ENCODE assay signal across 13 cellular contexts in genomic region chr12:124653169-124653931, GRCh38.
DNase-seq lines count a peak whose midpoint lies in the region; ATAC-seq, FAIRE-seq and TF ChIP-seq lines count a peak whose summit lies in the region.
"Had no signal": no experiment of that assay in that cellular context is flagged by ENCODE, and none has a peak within 500 bp of the region (broad histone marks: within the 10 kb centered on the region; RNA-seq: fewer than 3 reads in every experiment).

No MANE protein-coding gene starts in this region.

- H3K79me1 ChIP-seq in neuronal stem cell (ENCODE audit: low read depth, low read length) = no peaks in the 10 kb centered on the region

- no peaks in the 10 kb centered on the region for H4K20me1 ChIP-seq in endothelial cell of umbilical vein (replicated peaks; ENCODE audit: control insufficient read depth, extremely low read depth, insufficient read depth, low read length)

- H3K9me3 ChIP-seq in endothelial cell of umbilical vein (replicated peaks; ENCODE audit: control insufficient read depth, insufficient read depth, low read length) (no peaks in the 10 kb centered on the region), neuronal stem cell (replicated peaks in 1 of 2; ENCODE audit: control insufficient read depth in 2 of 2, insufficient read depth in 1 of 2, low read depth in 1 of 2, low read length in 2 of 2) (peaks cover 6 to 16% of the 10 kb centered on the region in 2 donors)

- H2BK12ac ChIP-seq in neuronal stem cell (ENCODE audit: low read length) = no peak overlapping the region

- H3K9ac ChIP-seq in endothelial cell of umbilical vein (replicated peaks; ENCODE audit: extremely low read depth, insufficient read depth, low read length) = peak overlapping the region; percentile 33
- H3K9ac ChIP-seq in neuronal stem cell (ENCODE audit: low read depth, low read length, poor library complexity) = no peak overlapping the region

- peak; percentile 66 for FAIRE-seq in endothelial cell of umbilical vein (lab: Jason Lieb, UNC)
- FAIRE-seq: frontal cortex, GM12878 had no signal

- H3K27ac ChIP-seq in endothelial cell of umbilical vein (ENCODE audit: insufficient read depth, low read depth, low read length) (peak overlapping the region; percentile 21), neuronal stem cell (replicated peaks; ENCODE audit: low read length) (no peak overlapping the region)

- peaks cover 51% of the 10 kb centered on the region for H3K4me1 ChIP-seq in endothelial cell of umbilical vein (ENCODE audit: control insufficient read depth, extremely low read depth, insufficient read depth, low read length)
- peaks cover 7 to 19% of the 10 kb centered on the region in 2 donors for H3K4me1 ChIP-seq in neuronal stem cell (ENCODE audit: control insufficient read depth in 2 of 2, insufficient read depth in 1 of 2, low read depth in 1 of 2, low read length in 2 of 2)

- H2AFZ ChIP-seq in endothelial cell of umbilical vein (ENCODE audit: low read depth, low read length) (peak overlapping the region; percentile 88), neuronal stem cell (ENCODE audit: low read length) (no peak overlapping the region)

- peaks cover 78% of the 10 kb centered on the region for H3K4me1 Mint-ChIP-seq in CD14-positive monocyte
- no peaks in the 10 kb centered on the region for H3K4me1 Mint-ChIP-seq in activated T-cell treated with anti-CD3 and anti-CD28 coated beads, Interleukin-2, amount 50 U/mL, for 72 hours (ENCODE audit: low read depth)
- H3K4me1 Mint-ChIP-seq: activated CD4-positive, alpha-beta T cell treated with anti-CD3 and anti-CD28 coated beads for 36 hours had no signal

- H2BK5ac ChIP-seq in neuronal stem cell (ENCODE audit: low read length) = no peak overlapping the region

- peaks cover 6 to 15% (median 11%) of the 10 kb centered on the region in 7 donors for H3K9me3 Mint-ChIP-seq in CD14-positive monocyte
- H3K9me3 Mint-ChIP-seq in activated T-cell treated with anti-CD3 and anti-CD28 coated beads, Interleukin-2, amount 50 U/mL, for 72 hours = peaks cover under 1 to 8% of the 10 kb centered on the region in 2 donors

- H3K14ac ChIP-seq in neuronal stem cell (ENCODE audit: low read length) = no peak overlapping the region

- TF ChIP-seq POLR2A in endothelial cell of umbilical vein (IDR thresholded peaks at IDR 0.05; ENCODE audit: low read depth, low read length) = no peak

- H3K36me3 Mint-ChIP-seq in CD14-positive monocyte = peaks cover 7 to 10% of the 10 kb centered on the region in 2 donors
- H3K36me3 Mint-ChIP-seq in activated T-cell treated with anti-CD3 and anti-CD28 coated beads, Interleukin-2, amount 50 U/mL, for 72 hours (ENCODE audit: insufficient read depth in 2 of 2) = peaks cover under 1 to 9% of the 10 kb centered on the region in 2 donors

- no TSS peak for BruUV-seq in endothelial cell of umbilical vein (replicated peaks; lab: Mats Ljungman, UMichigan)

- no peak overlapping the region for H3K4ac ChIP-seq in neuronal stem cell (ENCODE audit: low read length)

- H3K27me3 ChIP-seq in endothelial cell of umbilical vein (ENCODE audit: control insufficient read depth in 2 of 2, insufficient read depth in 2 of 2, low read length in 2 of 2) (no peaks in the 10 kb centered on the region), neuronal stem cell (ENCODE audit: control insufficient read depth in 3 of 3, insufficient read depth in 3 of 3, low read depth in 1 of 3, low read length in 3 of 3) (peaks cover 0 to 27% (median 0%) of the 10 kb centered on the region in 3 experiments)

- CTCF ChIA-PET in endothelial cell of umbilical vein (lab: Charles Lee) = interaction anchor here (0.7 to 3.2 kb wide), 4 partner anchors 13 to 119 kb away, joined by 3 to 13 read pairs (median 9); no protein-coding TSS in a partner anchor

- H4K91ac ChIP-seq in neuronal stem cell (ENCODE audit: low read depth, low read length, poor library complexity) = no peak overlapping the region

- no peak for ATAC-seq in activated T-cell treated with anti-CD3 and anti-CD28 coated beads, Interleukin-2, amount 50 U/mL, for 72 hours (replicated peaks in 1 of 2)
- ATAC-seq: activated CD4-positive, alpha-beta T cell treated with anti-CD3 and anti-CD28 coated beads for 36 hours; GM12878 had no signal

- dilution Hi-C loops in endothelial cell of umbilical vein (cut with MboI; ENCODE audit: extremely low pct_ligation_motif_present, low sequenced_read_pairs) = no loop called here

- peak overlapping the region; percentile 67 for H2AK5ac ChIP-seq in neuronal stem cell (ENCODE audit: low read depth, low read length)

- H3K27me3 Mint-ChIP-seq in CD14-positive monocyte (ENCODE audit: low read depth in 3 of 3) = no peaks in the 10 kb centered on the region
- peaks cover 12% of the 10 kb centered on the region for H3K27me3 Mint-ChIP-seq in activated T-cell treated with anti-CD3 and anti-CD28 coated beads, Interleukin-2, amount 50 U/mL, for 72 hours (ENCODE audit: low read depth)

- WGBS in neuronal stem cell (ENCODE audit: extremely low coverage in 2 of 2, insufficient read length in 2 of 2, insufficient replicate concordance in 1 of 2), 2 donors = no CpG with 5 or more reads among the region's 19 CpGs

- TF ChIP-seq CTCF in CD14-positive monocyte (IDR thresholded peaks at IDR 0.05) = no peak
- TF ChIP-seq CTCF in endothelial cell of umbilical vein (IDR thresholded peaks at IDR 0.05; ENCODE audit: extremely low read depth in 1 of 2, insufficient read depth in 1 of 2, low read depth in 1 of 2, low read length in 2 of 2) = no peak

- no peak overlapping the region for H3K4me3 ChIP-seq in endothelial cell of umbilical vein (replicated peaks in 1 of 3; ENCODE audit: insufficient read depth in 1 of 3, low read depth in 1 of 3, low read length in 3 of 3)
- H3K4me3 ChIP-seq in neuronal stem cell (ENCODE audit: low read length in 2 of 2) = no peak overlapping the region
- H3K4me3 ChIP-seq: GM12878 had no signal

- H2BK120ac ChIP-seq in neuronal stem cell (ENCODE audit: low read depth, low read length) = no peak overlapping the region

- no peaks in the 10 kb centered on the region for H3K79me2 ChIP-seq in endothelial cell of umbilical vein (ENCODE audit: control insufficient read depth, insufficient read depth, low read length)

- POLR2A ChIA-PET in endothelial cell of umbilical vein (lab: Charles Lee) = no interaction called here

- no peak overlapping the region for H3K23ac ChIP-seq in neuronal stem cell (ENCODE audit: low read depth, low read length, poor library complexity)

- H3K36me3 ChIP-seq in endothelial cell of umbilical vein (ENCODE audit: control insufficient read depth in 2 of 2, extremely low read depth in 1 of 2, insufficient read depth in 2 of 2, low read length in 2 of 2) = no peaks in the 10 kb centered on the region
- no peaks in the 10 kb centered on the region for H3K36me3 ChIP-seq in neuronal stem cell (replicated peaks in 1 of 2; ENCODE audit: control insufficient read depth in 2 of 2, insufficient read depth in 2 of 2, low read length in 2 of 2)

- peak overlapping the region; percentile 62 to 80 for H3K4me3 Mint-ChIP-seq in CD14-positive monocyte
- no peak overlapping the region for H3K4me3 Mint-ChIP-seq in activated T-cell treated with anti-CD3 and anti-CD28 coated beads, Interleukin-2, amount 50 U/mL, for 72 hours
- H3K4me3 Mint-ChIP-seq: activated CD4-positive, alpha-beta T cell treated with anti-CD3 and anti-CD28 coated beads for 36 hours; activated T-cell treated with anti-CD3 and anti-CD28 coated beads, Interleukin-2, amount 50 U/mL, for 24 hours had no signal

- H3K4me2 ChIP-seq in endothelial cell of umbilical vein (ENCODE audit: insufficient read depth, low read length) (no peak overlapping the region), neuronal stem cell (ENCODE audit: insufficient read depth, low read length, poor library complexity, severe bottlenecking) (no peak overlapping the region)

- H4K8ac ChIP-seq in neuronal stem cell (ENCODE audit: low read depth, low read length) = no peak overlapping the region

- peak overlapping the region; percentile 88 to 96 (median 91) for H3K27ac Mint-ChIP-seq in CD14-positive monocyte
- H3K27ac Mint-ChIP-seq in activated T-cell treated with anti-CD3 and anti-CD28 coated beads, Interleukin-2, amount 50 U/mL, for 72 hours = no peak overlapping the region
- H3K27ac Mint-ChIP-seq: activated CD4-positive, alpha-beta T cell treated with anti-CD3 and anti-CD28 coated beads for 36 hours; activated T-cell treated with anti-CD3 and anti-CD28 coated beads, Interleukin-2, amount 50 U/mL, for 24 hours had no signal

- no peak for DNase-seq in CD14-positive monocyte (ENCODE audit: low spot score)
- DNase-seq in OCI-M1 (lab: John Stamatoyannopoulos, UW) = peak; percentile 48
- peak; percentile 16 for DNase-seq in endothelial cell of umbilical vein (ENCODE audit: low read depth, low spot score)
- no peak for DNase-seq in neuronal stem cell (ENCODE audit: low spot score)
- DNase-seq in DMS53 (lab: John Stamatoyannopoulos, UW) = no peak
- DNase-seq in SHP77 treated with DMSO at 0.1 percent for 48 hours (lab: John Stamatoyannopoulos, UW) = no peak
- DNase-seq in GM03348 (ENCODE audit: low spot score) = no peak
- no peak for DNase-seq in activated T-cell treated with anti-CD3 and anti-CD28 coated beads, Interleukin-2, amount 50 U/mL, for 72 hours
- DNase-seq: activated CD4-positive, alpha-beta T cell treated with anti-CD3 and anti-CD28 coated beads for 36 hours; activated T-cell treated with anti-CD3 and anti-CD28 coated beads, Interleukin-2, amount 50 U/mL, for 24 hours; amygdala had no signal

- intact Hi-C loops in CD14-positive monocyte (cut with micrococcal nuclease) = loop anchor here in 1 of 2 donors (10.0 kb wide), 1 partner anchor 89 kb away; the partner anchor contains the start of gene NCOR2
- intact Hi-C loops in endothelial cell of umbilical vein (cut with micrococcal nuclease) = loop anchor here (5.0 kb wide), 1 partner anchor 46 kb away; no protein-coding TSS in a partner anchor

- H3K18ac ChIP-seq in neuronal stem cell (ENCODE audit: low read length) = peak overlapping the region; percentile 67

- no peaks in the 10 kb centered on the region for H3K9me1 ChIP-seq in endothelial cell of umbilical vein (replicated peaks; ENCODE audit: control insufficient read depth, extremely low read depth, insufficient read depth, low read length)

- no peak overlapping the region for H2BK15ac ChIP-seq in neuronal stem cell (ENCODE audit: low read length)

TF ChIP-seq in endothelial cell of umbilical vein, 7 proteins besides CTCF, POLR2A, EP300 and RAD21 (continues in another document):
- no peak for TF ChIP-seq EZH2 (IDR thresholded peaks at IDR 0.05; ENCODE audit: borderline replicate concordance, low read depth, low read length, severe bottlenecking)
- no peak for TF ChIP-seq MYC (IDR thresholded peaks at IDR 0.05; ENCODE audit: low read depth, low read length)
- TF ChIP-seq POLR2AphosphoS5 (IDR thresholded peaks at IDR 0.05; ENCODE audit: insufficient read depth, low read depth, low read length) = no peak
- no peak for TF ChIP-seq FOS (IDR thresholded peaks at IDR 0.05; ENCODE audit: borderline replicate concordance, insufficient read depth, low read length)
- TF ChIP-seq GATA2 (IDR thresholded peaks at IDR 0.05; ENCODE audit: insufficient read depth, insufficient read length, low read depth, low read length) = no peak
- no peak for TF ChIP-seq JUN (IDR thresholded peaks at IDR 0.05; ENCODE audit: borderline replicate concordance, insufficient read depth, insufficient read length, low read depth)

Comparison
In these comparisons a context has a peak if more than half of its experiments do, and no peak if none do; other contexts are left out.
1. DNase-seq: peak in OCI-M1 (single experiment) and endothelial cell of umbilical vein (single experiment); none in CD14-positive monocyte (single experiment), neuronal stem cell (single experiment), DMS53 (single experiment), SHP77 treated with DMSO at 0.1 percent for 48 hours (single experiment), GM03348 (single experiment) and activated T-cell treated with anti-CD3 and anti-CD28 coated beads, Interleukin-2, amount 50 U/mL, for 72 hours (0 of 2).
2. H3K4me3 Mint-ChIP-seq: peak in CD14-positive monocyte (2 of 2); none in activated T-cell treated with anti-CD3 and anti-CD28 coated beads, Interleukin-2, amount 50 U/mL, for 72 hours (0 of 2).